9 cellular contexts compared by ENCODE assay signal in the genomic region with DNA sequence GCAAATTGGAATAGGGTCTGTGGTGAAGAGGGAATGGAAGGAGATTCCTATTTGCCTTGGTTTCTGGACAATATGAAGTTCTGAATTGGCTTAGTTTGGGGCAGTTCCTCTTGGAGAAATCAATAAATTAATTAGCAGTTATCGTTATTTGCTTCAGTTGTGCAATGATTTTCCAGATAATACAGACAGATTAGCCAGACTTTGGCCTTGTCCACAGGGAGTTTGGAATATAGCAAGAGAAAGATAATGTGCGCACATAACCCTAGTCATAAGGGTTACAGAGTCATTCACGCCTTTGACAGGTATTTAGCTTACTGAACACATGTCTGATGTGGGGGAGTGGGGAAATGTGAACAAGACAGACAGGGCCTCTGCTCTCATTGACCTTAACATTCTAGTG. TPM values are rescaled to one million over a fixed set of nuclear protein-coding genes. Genes with fewer than 3 reads are reported as not detected.
DNase-seq lines count a peak whose midpoint lies in the region; ATAC-seq, FAIRE-seq and TF ChIP-seq lines count a peak whose summit lies in the region.
"Had no signal": no experiment of that assay in that cellular context is flagged by ENCODE, and none has a peak within 500 bp of the region (broad histone marks: within the 10 kb centered on the region; RNA-seq: fewer than 3 reads in every experiment).

No MANE protein-coding gene starts in this region.

- H3K4me3 ChIP-seq in adipocyte (ENCODE audit: low read length) (peak overlapping the region; percentile 95), HepG2 (replicated peaks in 1 of 3; ENCODE audit: insufficient read depth in 1 of 3, low read depth in 2 of 3, low read length in 3 of 3) (peak overlapping the region; percentile 79 to 99 (median 82)), thyroid gland (replicated peaks in 1 of 3) (peak overlapping the region in 2 of 3 donors; percentile 87 to 100)

- H3K27me3 Mint-ChIP-seq in activated T-cell treated with anti-CD3 and anti-CD28 coated beads, Interleukin-2, amount 50 U/mL, for 24 hours: no peaks in the 10 kb centered on the region

- H3K9ac ChIP-seq in adipocyte (ENCODE audit: low read length) (peak overlapping the region; percentile 99), HepG2 (ENCODE audit: insufficient read depth, low read depth, low read length) (peak overlapping the region; percentile 84)

- H3K4me2 ChIP-seq in HepG2 (ENCODE audit: low read depth, low read length): peak overlapping the region; percentile 94

- no peak for TF ChIP-seq POLR2A in HepG2 (IDR thresholded peaks at IDR 0.05; ENCODE audit: insufficient read depth in 1 of 2, low read depth in 2 of 2, low read length in 2 of 2)
- TF ChIP-seq POLR2A in thyroid gland (IDR thresholded peaks at IDR 0.05): no peak

- TF ChIP-seq CTCF in HepG2 (CRISPR knock-in tag; IDR thresholded peaks at IDR 0.05): no peak
- no peak for TF ChIP-seq CTCF in thyroid gland (IDR thresholded peaks at IDR 0.05)

- H3K4me1 Mint-ChIP-seq in activated T-cell treated with anti-CD3 and anti-CD28 coated beads, Interleukin-2, amount 50 U/mL, for 24 hours (ENCODE audit: low read depth): peaks cover 38% of the 10 kb centered on the region

- no TSS peak for BruUV-seq in HepG2 (replicated peaks; lab: Mats Ljungman, UMichigan)

- in situ Hi-C loops in HepG2 (cut with HindIII; ENCODE audit: extremely low pct_ligation_motif_present, low pct_unique_long_range_greater_than_20kb): no loop called here

- H3K27me3 ChIP-seq in adipocyte (replicated peaks; ENCODE audit: control insufficient read depth, insufficient read depth, low read length) (peaks cover 2% of the 10 kb centered on the region), HepG2 (ENCODE audit: control insufficient read depth in 1 of 2, insufficient read depth in 2 of 2, low read length in 2 of 2) (peaks cover 0 to 4% of the 10 kb centered on the region in 2 experiments; a peak in 2 of 5 replicates), thyroid gland (no peaks in the 10 kb centered on the region)

- peak overlapping the region; percentile 65 for H3K27ac ChIP-seq in HepG2 (ENCODE audit: extremely low read length, insufficient read depth, low read length)
- H3K27ac ChIP-seq in thyroid gland: no peak overlapping the region

- peaks cover 18% of the 10 kb centered on the region for H4K20me1 ChIP-seq in HepG2 (ENCODE audit: insufficient read depth, low read length)

- peaks cover 50% of the 10 kb centered on the region for H3K79me2 ChIP-seq in HepG2 (ENCODE audit: insufficient read depth, low read length)

- POLR2A ChIA-PET in HepG2 (lab: Yijun Ruan, JAX): interaction anchor here (0.8 to 4.7 kb wide), 2 partner anchors 12 to 64 kb away, joined by 3 to 40 read pairs; no protein-coding TSS in a partner anchor

- WGBS in HepG2 (ENCODE audit: low lambda C conversion rate): 15% methylated on average over 3 of the region's 3 CpGs
- 83 to 87% methylated on average over 3 of the region's 3 CpGs for WGBS in thyroid gland, 2 donors

- H3K4me3 Mint-ChIP-seq in activated T-cell treated with anti-CD3 and anti-CD28 coated beads, Interleukin-2, amount 50 U/mL, for 24 hours: peak overlapping the region; percentile 95

- CTCF ChIA-PET in HepG2 (lab: Yijun Ruan, JAX; ENCODE audit: low intra/inter-chr PET ratio, low total read pairs): no interaction called here

- no peak overlapping the region for H2AFZ ChIP-seq in HepG2 (ENCODE audit: low read length)

- intact Hi-C loops in HepG2 (cut with micrococcal nuclease; ENCODE audit: unreplicated experiment): loop anchor here (5.0 kb wide), 2 partner anchors 40 to 85 kb away; no protein-coding TSS in a partner anchor
- intact Hi-C loops in thyroid gland (cut with DNase I): no loop called here

- no peak for TF ChIP-seq EP300 in HepG2 (IDR thresholded peaks at IDR 0.05; ENCODE audit: low read depth in 2 of 2, low read length in 2 of 2)
- no peak for TF ChIP-seq EP300 in HepG2 (CRISPR knock-in tag; IDR thresholded peaks at IDR 0.05; ENCODE audit: borderline replicate concordance)

- H3K36me3 ChIP-seq in adipocyte (ENCODE audit: control insufficient read depth, insufficient read depth, low read length, severe bottlenecking) (no peaks in the 10 kb centered on the region), HepG2 (replicated peaks in 1 of 2; ENCODE audit: control insufficient read depth in 1 of 2, insufficient read depth in 2 of 2, low read length in 2 of 2) (no peaks in the 10 kb centered on the region; a peak in 1 of 5 replicates), thyroid gland (no peaks in the 10 kb centered on the region)

- no peak for FAIRE-seq in HepG2 (lab: Jason Lieb, UNC)

- no peaks in the 10 kb centered on the region for H3K9me3 ChIP-seq in adipocyte (ENCODE audit: control insufficient read depth, low read length)
- no peaks in the 10 kb centered on the region for H3K9me3 ChIP-seq in HepG2 (ENCODE audit: low read length)
- H3K9me3 ChIP-seq in thyroid gland: no peaks in the 10 kb centered on the region

- H3K27ac Mint-ChIP-seq in activated T-cell treated with anti-CD3 and anti-CD28 coated beads, Interleukin-2, amount 50 U/mL, for 24 hours: peak overlapping the region; percentile 84

- ATAC-seq in HepG2 (no peak), HG03439 (IDR thresholded peaks at IDR 0.05; ENCODE audit: unreplicated experiment) (no peak)

- peaks cover 27% of the 10 kb centered on the region for H3K4me1 ChIP-seq in adipocyte (ENCODE audit: control insufficient read depth, insufficient read depth, low read length)
- H3K4me1 ChIP-seq in HepG2 (ENCODE audit: insufficient read depth, low read length): peaks cover 44% of the 10 kb centered on the region
- H3K4me1 ChIP-seq in thyroid gland: peaks cover 22 to 27% of the 10 kb centered on the region in 2 donors

- H3K9me3 Mint-ChIP-seq in activated T-cell treated with anti-CD3 and anti-CD28 coated beads, Interleukin-2, amount 50 U/mL, for 24 hours: no peaks in the 10 kb centered on the region

- TF ChIP-seq RAD21 in HepG2 (CRISPR knock-in tag; IDR thresholded peaks at IDR 0.05): 0 out of 2 replicates have a peak, but pooled peaks have one; percentile 20

- no peak for DNase-seq in activated T-cell treated with anti-CD3 and anti-CD28 coated beads, Interleukin-2, amount 50 U/mL, for 24 hours
- no peak for DNase-seq in activated T-cell treated with anti-CD3 and anti-CD28 coated beads, Interleukin-2, amount 50 U/mL, for 1 hour
- peak; percentile 3 for DNase-seq in adipocyte (ENCODE audit: low read depth)
- peak; percentile 41 for DNase-seq in HepG2 (ENCODE audit: low spot score)
- DNase-seq in thyroid gland: no peak
- no peak for DNase-seq in ureter (ENCODE audit: low spot score)
- DNase-seq in SKM-1 (lab: John Stamatoyannopoulos, UW; ENCODE audit: unreplicated experiment): no peak
- DNase-seq: stimulated activated CD4-positive, alpha-beta T cell treated with anti-CD3 and anti-CD28 coated beads, Interleukin-4, amount 100 ng/mL, for 4 hours had no signal

- H3K36me3 Mint-ChIP-seq in activated T-cell treated with anti-CD3 and anti-CD28 coated beads, Interleukin-2, amount 50 U/mL, for 24 hours (ENCODE audit: low read depth): peaks cover 9% of the 10 kb centered on the region

TF ChIP-seq in HepG2, 621 proteins besides CTCF, POLR2A, EP300 and RAD21 (continues in another document):
- TF ChIP-seq, protein P1, sequence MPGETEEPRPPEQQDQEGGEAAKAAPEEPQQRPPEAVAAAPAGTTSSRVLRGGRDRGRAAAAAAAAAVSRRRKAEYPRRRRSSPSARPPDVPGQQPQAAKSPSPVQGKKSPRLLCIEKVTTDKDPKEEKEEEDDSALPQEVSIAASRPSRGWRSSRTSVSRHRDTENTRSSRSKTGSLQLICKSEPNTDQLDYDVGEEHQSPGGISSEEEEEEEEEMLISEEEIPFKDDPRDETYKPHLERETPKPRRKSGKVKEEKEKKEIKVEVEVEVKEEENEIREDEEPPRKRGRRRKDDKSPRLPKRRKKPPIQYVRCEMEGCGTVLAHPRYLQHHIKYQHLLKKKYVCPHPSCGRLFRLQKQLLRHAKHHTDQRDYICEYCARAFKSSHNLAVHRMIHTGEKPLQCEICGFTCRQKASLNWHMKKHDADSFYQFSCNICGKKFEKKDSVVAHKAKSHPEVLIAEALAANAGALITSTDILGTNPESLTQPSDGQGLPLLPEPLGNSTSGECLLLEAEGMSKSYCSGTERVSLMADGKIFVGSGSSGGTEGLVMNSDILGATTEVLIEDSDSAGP (CRISPR knock-in tag; IDR thresholded peaks at IDR 0.05; ENCODE audit: borderline replicate concordance): no peak
- TF ChIP-seq RAD51 (IDR thresholded peaks at IDR 0.05; ENCODE audit: borderline replicate concordance): no peak
- TF ChIP-seq MAF1 (CRISPR knock-in tag; IDR thresholded peaks at IDR 0.05; ENCODE audit: borderline replicate concordance): no peak

RNA-seq across cellular contexts. Expression of a gene that starts 1.3 kb away (rescaled TPM):
- total RNA-seq in HepG2 (2016; rRNA removed; fragmentation: Illumina TruSeq; extraction: Trizol): 30.8 and 44.2 TPM in 2 replicates
- 3.7 and 4.2 TPM in 2 replicates for total RNA-seq in HepG2 (2016; cell fraction: cytosol; rRNA removed; fragmentation: Illumina TruSeq; extraction: Trizol; ENCODE audit: low read depth)
- 27.2 and 45.7 TPM in 2 replicates for total RNA-seq in HepG2 (2016; cell fraction: insoluble cytoplasmic fraction; rRNA removed; fragmentation: Illumina TruSeq; extraction: Trizol)
- 9.6 and 11.5 TPM in 2 replicates for total RNA-seq in HepG2 (2016; cell fraction: membrane; rRNA removed; fragmentation: Illumina TruSeq; extraction: Trizol)
- total RNA-seq in HepG2 (2016; cell fraction: nucleus; rRNA removed; fragmentation: Illumina TruSeq; extraction: Trizol): 61.1 and 74.3 TPM in 2 replicates
- polyA plus RNA-seq in HepG2 (2011; rRNA removed): 81.1 and 97.2 TPM in 2 replicates
- 56.4 and 83.6 TPM in 2 replicates for polyA plus RNA-seq in HepG2 (2011; cell fraction: cytosol; rRNA removed)
- polyA plus RNA-seq in HepG2 (2011; cell fraction: nucleus; rRNA removed): 56.4 and 62.4 TPM in 2 replicates
- 69.4 and 78.7 TPM in 2 replicates for polyA plus RNA-seq in HepG2 (2012)
- 1.8 and 2.0 TPM in 2 replicates for polyA plus RNA-seq in HepG2 (2016; cell fraction: cytosol; fragmentation: Illumina TruSeq; extraction: Trizol; ENCODE audit: low read depth)
- 14.7 and 16.4 TPM in 2 replicates for polyA plus RNA-seq in HepG2 (2016; cell fraction: insoluble cytoplasmic fraction; fragmentation: Illumina TruSeq; extraction: Trizol; ENCODE audit: low read depth)
- 4.0 and 4.6 TPM in 2 replicates for polyA plus RNA-seq in HepG2 (2016; cell fraction: membrane; fragmentation: Illumina TruSeq; extraction: Trizol; ENCODE audit: low read depth)
- polyA plus RNA-seq in HepG2 (2016; cell fraction: nucleus; fragmentation: Illumina TruSeq; extraction: Trizol; ENCODE audit: insufficient read depth, low read depth): 41.8 and 43.9 TPM in 2 replicates
- polyA minus RNA-seq in HepG2 (2011; rRNA and poly(A)+ RNA removed; ENCODE audit: low replicate concordance): 12.4 and 245 TPM in 2 replicates
- 92.1 and 130 TPM in 2 replicates for polyA minus RNA-seq in HepG2 (2011; cell fraction: cytosol; rRNA and poly(A)+ RNA removed)
- polyA minus RNA-seq in HepG2 (2011; cell fraction: nucleus; rRNA and poly(A)+ RNA removed): 123 and 165 TPM in 2 replicates
- 10 to 100 TPM; 43.0 to 81.8 (median 61.4) TPM for total RNA-seq in thyroid gland
- 42.2 TPM for total RNA-seq in ureter

Comparison
In these comparisons a context has a peak if more than half of its experiments do, and no peak if none do; other contexts are left out.
1. DNase-seq: peak in adipocyte (single experiment) and HepG2 (single experiment); none in activated T-cell treated with anti-CD3 and anti-CD28 coated beads, Interleukin-2, amount 50 U/mL, for 24 hours (single experiment), activated T-cell treated with anti-CD3 and anti-CD28 coated beads, Interleukin-2, amount 50 U/mL, for 1 hour (single experiment), thyroid gland (0 of 2), ureter (single experiment) and SKM-1 (single experiment).
2. Peak in every context shown above with its lines, with median percentiles within 50 percentile points of each other: H3K4me3 ChIP-seq.